ENCODE assay signal across 8 cellular contexts in genomic region chr12:66189476-66189823, GRCh38. TPM values are rescaled to one million over a fixed set of nuclear protein-coding genes. Genes with fewer than 3 reads are reported as not detected.
DNase-seq lines count a peak whose midpoint lies in the region; FAIRE-seq and TF ChIP-seq lines count a peak whose summit lies in the region.

No MANE protein-coding gene starts in this region.

- intact Hi-C loops in ovary (cut with DNase I), result no loop called here

- H3K4me1 ChIP-seq in ES-I3 (ENCODE audit: insufficient read depth, low read length), result no peaks in the 10 kb centered on the region; the same call in 1 of the 2 replicates
- no peaks in the 10 kb centered on the region for H3K4me1 ChIP-seq in ovary (ENCODE audit: insufficient read depth)

- H3K4me3 ChIP-seq in epithelial cell of esophagus (ENCODE audit: low read length) (peak overlapping the region; percentile 18), ovary (peak overlapping the region; percentile 35)

- no peaks in the 10 kb centered on the region for H3K27me3 ChIP-seq in ovary

- 12 to 28% (median 15%) methylated on average over 7 to 21 of the region's 21 CpGs for WGBS in ovary, 3 donors

- no peak for TF ChIP-seq EP300 in ovary (IDR thresholded peaks at IDR 0.05)

- TF ChIP-seq CTCF in epithelial cell of esophagus (IDR thresholded peaks at IDR 0.05; ENCODE audit: insufficient read depth, low read depth, low read length, missing control alignments), result no peak
- TF ChIP-seq CTCF in ovary (IDR thresholded peaks at IDR 0.05), result no peak
- TF ChIP-seq CTCF in D721Med (IDR thresholded peaks at IDR 0.05; ENCODE audit: insufficient read depth, missing control alignments), result no peak

- H3K36me3 ChIP-seq in ES-I3 (ENCODE audit: insufficient read depth, low read length) (no peaks in the 10 kb centered on the region), ovary (no peaks in the 10 kb centered on the region)

- FAIRE-seq in D721Med (lab: Jason Lieb, UNC), result no peak

- DNase-seq in HUDEP-2 (lab: John Stamatoyannopoulos, UW; ENCODE audit: unreplicated experiment in 76 of 76) (peak in 53 of 76 experiments; percentile 4 to 64 (median 33)), epithelial cell of esophagus (ENCODE audit: low read depth) (no peak), ovary (no peak), dermis blood vessel endothelial cell (no peak), foreskin melanocyte (no peak), D721Med (ENCODE audit: insufficient read length, low spot score) (no peak), H4 (ENCODE audit: low spot score) (no peak)

- peak overlapping the region; percentile 65 for H3K9ac ChIP-seq in ES-I3 (ENCODE audit: low read depth, low read length)

- no peak for TF ChIP-seq POLR2A in ovary (IDR thresholded peaks at IDR 0.05)

- peak overlapping the region in 1 of 2 donors; percentile 50 for H3K27ac ChIP-seq in ovary

- no peaks in the 10 kb centered on the region for H3K9me3 ChIP-seq in ES-I3 (ENCODE audit: control insufficient read depth, insufficient read depth, low read length)
- no peaks in the 10 kb centered on the region for H3K9me3 ChIP-seq in ovary

RNA-seq across cellular contexts. Expression of gene IRAK3, which starts 0.4 kb away (rescaled TPM):
- total RNA-seq in ovary (10 to 100 TPM in 1 of 7 donors, 1 to 10 TPM in 6; 2.1 to 11.4 (median 7.9) TPM), dermis blood vessel endothelial cell (17.1 and 19.2 TPM in 2 replicates)
- polyA plus RNA-seq in ovary, result 1 to 10 TPM; 1.8 to 7.3 TPM
- total RNA-seq in H4 (2014; rRNA removed; shearing (Covaris generic)), result 0.02 TPM in 1 of 2 replicates, not detected in the other

RNA-seq across cellular contexts. Expression of gene TMBIM4, which starts 19.7 kb away (rescaled TPM):
- total RNA-seq in ovary (100 to 1,000 TPM in 3 of 7 donors, 10 to 100 TPM in 4; 78.3 to 153 (median 97.9) TPM), dermis blood vessel endothelial cell (78.9 and 142 TPM in 2 replicates)
- 100 to 1,000 TPM; 152 to 154 TPM for polyA plus RNA-seq in ovary
- total RNA-seq in H4 (2014; rRNA removed; shearing (Covaris generic)), result 114 and 182 TPM in 2 replicates

RNA-seq across cellular contexts. Expression of gene LLPH, which starts 58.9 kb away (rescaled TPM):
- total RNA-seq in ovary (10 to 100 TPM in 5 of 7 donors, 1 to 10 TPM in 2; 3.3 to 24.6 (median 21.5) TPM), dermis blood vessel endothelial cell (3.4 and 16.7 TPM in 2 replicates)
- polyA plus RNA-seq in ovary, result 10 to 100 TPM; 16.6 to 56.0 TPM
- total RNA-seq in H4 (2014; rRNA removed; shearing (Covaris generic)), result 29.6 and 34.4 TPM in 2 replicates

Comparison
In these comparisons a context has a peak if more than half of its experiments do, and no peak if none do; other contexts are left out.
1. DNase-seq: peak in HUDEP-2 (53 of 76); none in epithelial cell of esophagus (single experiment), ovary (0 of 5), dermis blood vessel endothelial cell (single experiment), foreskin melanocyte (single experiment), D721Med (single experiment) and H4 (single experiment).